ENCODE assay signal across 1 cellular context in genomic region chr2:127220807-127221527, GRCh38.
TF ChIP-seq lines count a peak whose summit lies in the region.

No MANE protein-coding gene starts in this region.

TF ChIP-seq in GM12878, 131 proteins besides CTCF, POLR2A, EP300 and RAD21 (continued from another document):
- TF ChIP-seq FOXM1 (IDR thresholded peaks at IDR 0.05; ENCODE audit: low read depth, low read length): no peak
- no peak for TF ChIP-seq CREM (IDR thresholded peaks at IDR 0.05; ENCODE audit: low read depth)
- TF ChIP-seq SIN3A (IDR thresholded peaks at IDR 0.05; ENCODE audit: low read depth, low read length): no peak
TF ChIP-seq in GM12878: peak in this region for 0.
